In the genomic region with DNA sequence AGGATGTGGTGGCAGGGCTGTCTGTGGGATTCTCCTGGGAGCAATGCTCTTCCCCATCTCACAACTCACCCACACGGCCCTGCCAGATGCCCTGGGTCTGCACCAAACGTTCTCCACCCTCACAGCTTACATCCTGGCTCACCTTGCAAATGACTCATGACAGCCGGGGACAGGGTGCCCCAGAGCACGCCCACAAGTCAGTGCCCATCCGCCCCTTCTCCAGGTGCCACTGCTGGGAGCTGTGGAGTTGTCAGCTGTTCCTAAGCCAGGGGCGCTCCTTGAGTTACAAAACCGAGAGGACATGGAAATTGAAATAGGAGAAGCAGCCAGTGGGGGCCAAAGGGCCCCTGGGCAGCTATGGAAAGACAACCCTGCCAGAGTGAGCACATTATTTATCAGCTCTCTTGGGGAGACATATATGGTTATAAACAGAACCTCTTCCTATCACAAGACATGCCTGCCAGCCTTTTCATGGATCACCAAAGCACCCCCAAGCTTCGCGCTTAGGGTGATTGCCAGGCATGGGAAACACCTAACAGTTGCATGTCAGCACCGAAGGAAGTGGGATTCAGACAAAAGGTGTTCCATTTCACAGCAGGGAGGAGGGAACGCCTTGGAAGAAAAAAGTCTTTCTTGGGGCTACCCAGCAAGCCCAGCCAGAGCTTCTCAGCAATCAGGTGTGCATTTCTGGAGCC, we compare ENCODE assay signal across 16 cellular contexts.
DNase-seq lines count a peak whose midpoint lies in the region; ATAC-seq and TF ChIP-seq lines count a peak whose summit lies in the region.
"Had no signal": no experiment of that assay in that cellular context is flagged by ENCODE, and none has a peak within 500 bp of the region (broad histone marks: within the 10 kb centered on the region; RNA-seq: fewer than 3 reads in every experiment).

No MANE protein-coding gene starts in this region.

- peak; percentile 82 to 90 (median 84) for ATAC-seq in psoas muscle
- ATAC-seq in HG03469 (IDR thresholded peaks at IDR 0.05; ENCODE audit: unreplicated experiment) = no peak
- no peak for ATAC-seq in GM21447 (IDR thresholded peaks at IDR 0.05; ENCODE audit: unreplicated experiment)
- ATAC-seq: CD8-positive, alpha-beta T cell had no signal

- intact Hi-C loops in psoas muscle (cut with DNase I) = loop anchor here (5.0 kb wide), 3 partner anchors 67 to 102 kb away; no protein-coding TSS in a partner anchor

- no peaks in the 10 kb centered on the region for H3K36me3 ChIP-seq in HEK293 (ENCODE audit: control insufficient read depth in 2 of 2, insufficient read depth in 1 of 2, low read length in 2 of 2)
- no peaks in the 10 kb centered on the region for H3K36me3 ChIP-seq in psoas muscle (ENCODE audit: insufficient read depth in 1 of 2, low read depth in 1 of 2)

- peak overlapping the region; percentile 53 for H3K27ac Mint-ChIP-seq in endothelial cell (ENCODE audit: unreplicated experiment)
- H3K27ac Mint-ChIP-seq: activated CD4-positive, alpha-beta T cell treated with anti-CD3 and anti-CD28 coated beads, Interleukin-2, amount 10 ng/mL, durations not matched to agents 24 days and 14 days; activated T-helper 2 cell treated with anti-CD3 and anti-CD28 coated beads, Interferon-gamma antibody, Interleukin-2, Interleukin-4, amounts not matched to agents 10 μg/mL and 5 μg/mL and 100 μg/mL, durations not matched to agents 14 hours and 24 hours and 36 hours; CD8-positive, alpha-beta T cell had no signal

- H3K9me3 Mint-ChIP-seq in endothelial cell (ENCODE audit: unreplicated experiment) = no peaks in the 10 kb centered on the region
- H3K9me3 Mint-ChIP-seq: activated CD4-positive, alpha-beta T cell treated with anti-CD3 and anti-CD28 coated beads, Interleukin-2, amount 10 ng/mL, durations not matched to agents 24 days and 14 days; activated T-helper 2 cell treated with anti-CD3 and anti-CD28 coated beads, Interferon-gamma antibody, Interleukin-2, Interleukin-4, amounts not matched to agents 10 μg/mL and 5 μg/mL and 100 μg/mL, durations not matched to agents 14 hours and 24 hours and 36 hours; brain; CD8-positive, alpha-beta T cell had no signal

- H3K36me3 Mint-ChIP-seq in endothelial cell (ENCODE audit: low read depth, unreplicated experiment) = no peaks in the 10 kb centered on the region
- H3K36me3 Mint-ChIP-seq: brain; CD8-positive, alpha-beta T cell had no signal

- H3K9me3 ChIP-seq in HEK293 (ENCODE audit: control insufficient read depth, insufficient read depth, low read depth, low read length) (no peaks in the 10 kb centered on the region), psoas muscle (no peaks in the 10 kb centered on the region)

- CTCF ChIA-PET in HEK293 (lab: Yijun Ruan, JAX) = interaction anchor here (0.6 kb wide), 1 partner anchor 130 kb away, joined by 4 read pairs; no protein-coding TSS in a partner anchor

- TF ChIP-seq CTCF in HEK293 (tag by site-specific recombination; IDR thresholded peaks at IDR 0.05) = no peak
- no peak for TF ChIP-seq CTCF in endothelial cell (IDR thresholded peaks at IDR 0.05; ENCODE audit: unreplicated experiment)
- no peak for TF ChIP-seq CTCF in psoas muscle (IDR thresholded peaks at IDR 0.05)

- H3K4me1 Mint-ChIP-seq in endothelial cell (ENCODE audit: unreplicated experiment) = peaks cover 4% of the 10 kb centered on the region

- H3K4me3 Mint-ChIP-seq in endothelial cell (ENCODE audit: unreplicated experiment) = no peak overlapping the region
- H3K4me3 Mint-ChIP-seq: activated CD4-positive, alpha-beta T cell treated with anti-CD3 and anti-CD28 coated beads, Interleukin-2, amount 10 ng/mL, durations not matched to agents 24 days and 14 days; brain; CD8-positive, alpha-beta T cell had no signal

- POLR2A ChIA-PET in HEK293 (lab: Yijun Ruan, JAX) = no interaction called here

- H3K27me3 ChIP-seq in psoas muscle (ENCODE audit: insufficient read depth in 3 of 3, low read length in 2 of 3) = no peaks in the 10 kb centered on the region

- peak; percentile 94 for DNase-seq in NCI-H2171 treated with DMSO at 0.1 percent for 48 hours (lab: John Stamatoyannopoulos, UW)
- DNase-seq in endothelial cell (ENCODE audit: low spot score) = no peak
- DNase-seq in psoas muscle = peak; percentile 71 to 88
- DNase-seq in epidermal melanocyte (ENCODE audit: insufficient read length, low spot score) = no peak
- DNase-seq in AG08396 (ENCODE audit: low spot score) = no peak
- DNase-seq: activated CD4-positive, alpha-beta T cell treated with anti-CD3 and anti-CD28 coated beads, Interleukin-2, amount 10 ng/mL, durations not matched to agents 24 days and 14 days; CD8-positive, alpha-beta T cell; erythroblast; H7; NCI-H82; SW 1271 had no signal

- H3K4me1 ChIP-seq in HEK293 (ENCODE audit: control insufficient read depth, insufficient read depth, low read length) (peaks cover 2% of the 10 kb centered on the region; the same call in 1 of the 2 replicates), psoas muscle (peaks cover 27% of the 10 kb centered on the region)

- WGBS in psoas muscle, 3 donors = 15 to 45% (median 27%) methylated on average over 11 of the region's 11 CpGs

- H3K4me3 ChIP-seq in HEK293 (ENCODE audit: low read depth, low read length) (no peak overlapping the region), psoas muscle (peak overlapping the region; percentile 40)

- H3K27ac ChIP-seq in HEK293 (ENCODE audit: extremely low read depth, low read depth, low read length) = no peak overlapping the region
- H3K27ac ChIP-seq in psoas muscle = peak overlapping the region; percentile 98

- peaks cover 9% of the 10 kb centered on the region for H3K27me3 Mint-ChIP-seq in endothelial cell (ENCODE audit: unreplicated experiment)

TF ChIP-seq in HEK293, 187 proteins besides CTCF, POLR2A, EP300 and RAD21:
- TF ChIP-seq GLIS1 (tag by site-specific recombination; IDR thresholded peaks at IDR 0.05) (peak; percentile 37; the same call in 1 of the 2 replicates), EGR2 (tag by site-specific recombination; IDR thresholded peaks at IDR 0.05; ENCODE audit: low read depth) (peak; percentile 43), ZNF785 (tag by site-specific recombination; IDR thresholded peaks at IDR 0.05) (no peak), ZNF416 (tag by site-specific recombination; IDR thresholded peaks at IDR 0.05) (no peak), ZFHX2 (tag by site-specific recombination; conservative IDR thresholded peaks at IDR 0.05) (peak; percentile 69), AEBP2 (tag by site-specific recombination; IDR thresholded peaks at IDR 0.05; ENCODE audit: borderline replicate concordance) (no peak)
- TF ChIP-seq, protein P1, sequence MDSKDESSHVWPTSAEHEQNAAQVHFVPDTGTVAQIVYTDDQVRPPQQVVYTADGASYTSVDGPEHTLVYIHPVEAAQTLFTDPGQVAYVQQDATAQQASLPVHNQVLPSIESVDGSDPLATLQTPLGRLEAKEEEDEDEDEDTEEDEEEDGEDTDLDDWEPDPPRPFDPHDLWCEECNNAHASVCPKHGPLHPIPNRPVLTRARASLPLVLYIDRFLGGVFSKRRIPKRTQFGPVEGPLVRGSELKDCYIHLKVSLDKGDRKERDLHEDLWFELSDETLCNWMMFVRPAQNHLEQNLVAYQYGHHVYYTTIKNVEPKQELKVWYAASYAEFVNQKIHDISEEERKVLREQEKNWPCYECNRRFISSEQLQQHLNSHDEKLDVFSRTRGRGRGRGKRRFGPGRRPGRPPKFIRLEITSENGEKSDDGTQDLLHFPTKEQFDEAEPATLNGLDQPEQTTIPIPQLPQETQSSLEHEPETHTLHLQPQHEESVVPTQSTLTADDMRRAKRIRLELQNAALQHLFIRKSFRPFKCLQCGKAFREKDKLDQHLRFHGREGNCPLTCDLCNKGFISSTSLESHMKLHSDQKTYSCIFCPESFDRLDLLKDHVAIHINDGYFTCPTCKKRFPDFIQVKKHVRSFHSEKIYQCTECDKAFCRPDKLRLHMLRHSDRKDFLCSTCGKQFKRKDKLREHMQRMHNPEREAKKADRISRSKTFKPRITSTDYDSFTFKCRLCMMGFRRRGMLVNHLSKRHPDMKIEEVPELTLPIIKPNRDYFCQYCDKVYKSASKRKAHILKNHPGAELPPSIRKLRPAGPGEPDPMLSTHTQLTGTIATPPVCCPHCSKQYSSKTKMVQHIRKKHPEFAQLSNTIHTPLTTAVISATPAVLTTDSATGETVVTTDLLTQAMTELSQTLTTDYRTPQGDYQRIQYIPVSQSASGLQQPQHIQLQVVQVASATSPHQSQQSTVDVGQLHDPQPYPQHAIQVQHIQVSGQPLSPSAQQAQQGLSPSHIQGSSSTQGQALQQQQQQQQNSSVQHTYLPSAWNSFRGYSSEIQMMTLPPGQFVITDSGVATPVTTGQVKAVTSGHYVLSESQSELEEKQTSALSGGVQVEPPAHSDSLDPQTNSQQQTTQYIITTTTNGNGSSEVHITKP (tag by site-specific recombination; IDR thresholded peaks at IDR 0.05) = no peak
- TF ChIP-seq, protein P2, sequence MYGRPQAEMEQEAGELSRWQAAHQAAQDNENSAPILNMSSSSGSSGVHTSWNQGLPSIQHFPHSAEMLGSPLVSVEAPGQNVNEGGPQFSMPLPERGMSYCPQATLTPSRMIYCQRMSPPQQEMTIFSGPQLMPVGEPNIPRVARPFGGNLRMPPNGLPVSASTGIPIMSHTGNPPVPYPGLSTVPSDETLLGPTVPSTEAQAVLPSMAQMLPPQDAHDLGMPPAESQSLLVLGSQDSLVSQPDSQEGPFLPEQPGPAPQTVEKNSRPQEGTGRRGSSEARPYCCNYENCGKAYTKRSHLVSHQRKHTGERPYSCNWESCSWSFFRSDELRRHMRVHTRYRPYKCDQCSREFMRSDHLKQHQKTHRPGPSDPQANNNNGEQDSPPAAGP (tag by site-specific recombination; IDR thresholded peaks at IDR 0.05) = no peak

Comparison
In these comparisons a context has a peak if more than half of its experiments do, and no peak if none do; other contexts are left out.
1. DNase-seq: peak in NCI-H2171 treated with DMSO at 0.1 percent for 48 hours (single experiment) and psoas muscle (2 of 2); none in endothelial cell (single experiment), epidermal melanocyte (single experiment) and AG08396 (single experiment).
2. ATAC-seq: peak in psoas muscle (4 of 4); none in HG03469 (single experiment) and GM21447 (single experiment).